In the genomic region with DNA sequence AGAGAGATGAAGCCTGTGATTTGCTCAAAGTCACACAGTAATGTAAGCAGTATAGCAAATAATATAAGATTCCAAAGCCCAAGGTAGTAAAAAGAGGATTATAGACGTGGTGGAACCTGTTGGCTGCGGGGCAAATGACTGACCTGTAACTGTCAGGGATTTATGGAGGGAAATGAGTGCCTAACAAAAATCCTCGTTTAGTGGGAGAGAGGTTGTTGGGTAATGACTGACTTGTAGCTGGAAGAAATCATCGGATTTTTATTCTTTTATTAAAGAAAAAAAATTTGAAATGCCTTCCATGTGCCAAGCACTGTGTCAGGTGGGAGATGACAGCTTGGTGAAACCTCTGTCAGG, we compare ENCODE assay signal across 8 cellular contexts. TPM values are rescaled to one million over a fixed set of nuclear protein-coding genes. Genes with fewer than 3 reads are reported as not detected.
DNase-seq lines count a peak whose midpoint lies in the region; ATAC-seq and TF ChIP-seq lines count a peak whose summit lies in the region.

No MANE protein-coding gene starts in this region.

- DNase-seq in GM23248 (no peak), WERI-Rb-1 (no peak), foreskin fibroblast (no peak), skeletal muscle cell (ENCODE audit: low read depth) (no peak), D341Med (ENCODE audit: low spot score) (no peak), islet precursor cell (no peak)

- in situ Hi-C loops in GM23248 (cut with MboI), result no loop called here

- peak overlapping the region; percentile 80 for H3K27ac ChIP-seq in GM23248
- peak overlapping the region; percentile 91 for H3K27ac ChIP-seq in WERI-Rb-1

- peak overlapping the region; percentile 84 for H3K4me2 ChIP-seq in GM23248 (ENCODE audit: unreplicated experiment)

- H3K27me3 ChIP-seq in GM23248 (replicated peaks; ENCODE audit: insufficient read depth), result no peaks in the 10 kb centered on the region
- no peaks in the 10 kb centered on the region for H3K27me3 ChIP-seq in WERI-Rb-1 (ENCODE audit: insufficient read depth, low read depth, severe bottlenecking)

- WGBS in GM23248 (ENCODE audit: low coverage in 1 of 2, low lambda C conversion rate in 2 of 2, missing lambda C conversion rate in 2 of 2), 2 experiments, result 13% methylated on average over 4 of the region's 4 CpGs

- H2AFZ ChIP-seq in GM23248, result peak overlapping the region; percentile 88

- H3K9ac ChIP-seq in GM23248, result peak overlapping the region; percentile 88

- H4K20me1 ChIP-seq in GM23248 (ENCODE audit: insufficient read depth), result no peaks in the 10 kb centered on the region

- peak overlapping the region; percentile 90 for H3K4me3 ChIP-seq in GM23248
- H3K4me3 ChIP-seq in WERI-Rb-1 (ENCODE audit: low read depth, low read length), result peak overlapping the region; percentile 97
- H3K4me3 ChIP-seq in foreskin fibroblast (ENCODE audit: low read depth in 1 of 2, low read length in 2 of 2), result peak overlapping the region; percentile 73 to 75
- peak overlapping the region; percentile 76 for H3K4me3 ChIP-seq in skeletal muscle cell (ENCODE audit: low read depth, low read length)

- ATAC-seq in HG02884 (IDR thresholded peaks at IDR 0.05; ENCODE audit: unreplicated experiment) (no peak), HG02970 (IDR thresholded peaks at IDR 0.05; ENCODE audit: low FRiP score, unreplicated experiment) (no peak)

- no peaks in the 10 kb centered on the region for H3K9me2 ChIP-seq in GM23248 (ENCODE audit: insufficient read depth)

- H3K79me2 ChIP-seq in GM23248 (ENCODE audit: insufficient read depth), result peaks cover 43% of the 10 kb centered on the region

- TF ChIP-seq CTCF in WERI-Rb-1 (IDR thresholded peaks at IDR 0.05; ENCODE audit: low read depth, low read length) (no peak), foreskin fibroblast (IDR thresholded peaks at IDR 0.05; ENCODE audit: low read depth, low read length) (no peak)

- no peaks in the 10 kb centered on the region for H3K9me3 ChIP-seq in GM23248 (ENCODE audit: low read depth)
- H3K9me3 ChIP-seq in WERI-Rb-1 (ENCODE audit: severe bottlenecking), result no peaks in the 10 kb centered on the region

- no peaks in the 10 kb centered on the region; the same call in 1 of the 2 replicates for H3F3A ChIP-seq in GM23248 (ENCODE audit: insufficient read depth)

- peaks cover 14% of the 10 kb centered on the region; the same call in 1 of the 2 replicates for H3K36me3 ChIP-seq in GM23248 (ENCODE audit: low read depth)
- H3K36me3 ChIP-seq in WERI-Rb-1, result peaks cover 22% of the 10 kb centered on the region

- no peaks in the 10 kb centered on the region for H3K4me1 ChIP-seq in GM23248 (ENCODE audit: insufficient read depth)

RNA-seq across cellular contexts. Expression of a gene that starts 0.6 kb away (rescaled TPM):
- 19.6 and 21.0 TPM in 2 replicates for total RNA-seq in GM23248 (2014; rRNA removed; shearing (Covaris generic))
- polyA plus RNA-seq in GM23248 (2016; fragmentation: Nextera tagmentation; extraction: Ambion mirVana), result 16.2 and 16.4 TPM in 2 replicates

RNA-seq across cellular contexts. Expression of a gene that starts 7.2 kb away (rescaled TPM):
- total RNA-seq in GM23248 (2014; rRNA removed; shearing (Covaris generic)), result 1.7 TPM in 1 of 2 replicates, not detected in the other
- polyA plus RNA-seq in GM23248 (2016; fragmentation: Nextera tagmentation; extraction: Ambion mirVana), result 0.35 and 0.49 TPM in 2 replicates

RNA-seq across cellular contexts. Expression of a gene that starts 11.0 kb away (rescaled TPM):
- 43.6 and 52.5 TPM in 2 replicates for total RNA-seq in GM23248 (2014; rRNA removed; shearing (Covaris generic))
- polyA plus RNA-seq in GM23248 (2016; fragmentation: Nextera tagmentation; extraction: Ambion mirVana), result 35.8 and 36.7 TPM in 2 replicates

RNA-seq across cellular contexts. Expression of a gene that starts 55.1 kb away (rescaled TPM):
- total RNA-seq in GM23248 (2014; rRNA removed; shearing (Covaris generic)), result 17.7 and 33.4 TPM in 2 replicates
- 37.1 and 39.6 TPM in 2 replicates for polyA plus RNA-seq in GM23248 (2016; fragmentation: Nextera tagmentation; extraction: Ambion mirVana)

RNA-seq across cellular contexts. Expression of a gene that starts 55.5 kb away (rescaled TPM):
- 68.5 and 88.1 TPM in 2 replicates for total RNA-seq in GM23248 (2014; rRNA removed; shearing (Covaris generic))
- polyA plus RNA-seq in GM23248 (2016; fragmentation: Nextera tagmentation; extraction: Ambion mirVana), result 101 and 105 TPM in 2 replicates
